In the genomic region with DNA sequence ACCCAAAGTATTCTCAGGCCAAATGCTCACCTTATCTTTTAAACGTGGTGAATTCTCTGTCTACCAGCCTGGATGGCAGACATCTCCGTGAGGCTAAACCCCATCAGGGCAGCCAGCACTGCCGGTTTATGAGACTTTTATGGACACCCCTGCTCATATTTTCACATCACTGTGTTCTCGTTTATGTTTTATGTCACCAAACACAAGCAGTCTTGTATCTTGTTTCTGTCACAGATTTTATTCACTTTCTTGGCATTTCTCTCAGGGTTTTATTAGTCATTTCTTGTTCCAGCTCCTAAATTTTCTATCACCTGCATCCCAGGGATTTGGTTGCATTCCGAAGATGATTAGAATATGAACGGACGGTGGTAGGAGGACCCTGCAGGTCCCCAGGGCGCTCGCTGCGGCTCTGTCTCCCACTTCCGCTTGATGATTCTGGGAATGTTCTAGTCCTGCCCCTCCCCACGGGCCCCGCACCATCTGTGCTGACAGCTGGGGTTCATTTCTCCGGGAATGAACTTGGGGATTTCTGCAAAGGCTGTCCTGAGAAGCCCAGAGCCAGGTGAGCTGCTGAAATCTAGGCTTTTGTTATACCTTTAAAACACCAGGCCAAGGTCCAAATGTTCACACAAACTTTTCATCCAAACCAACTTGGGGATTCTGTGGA, we compare ENCODE assay signal across 31 cellular contexts.
DNase-seq lines count a peak whose midpoint lies in the region; ATAC-seq, FAIRE-seq and TF ChIP-seq lines count a peak whose summit lies in the region.
"Had no signal": no experiment of that assay in that cellular context is flagged by ENCODE, and none has a peak within 500 bp of the region (broad histone marks: within the 10 kb centered on the region; RNA-seq: fewer than 3 reads in every experiment).

No MANE protein-coding gene starts in this region.

- H3K9me3 ChIP-seq in right lobe of liver: no peaks in the 10 kb centered on the region
- H3K9me3 ChIP-seq: ascending aorta, BE2C, lower lobe of right lung, transverse colon had no signal

- no peak for TF ChIP-seq CTCF in right lobe of liver (IDR thresholded peaks at IDR 0.05)

- FAIRE-seq in GM12892 (lab: Jason Lieb, UNC): no peak
- FAIRE-seq: keratinocyte had no signal

- H3K36me3 Mint-ChIP-seq in activated T-helper 2 cell treated with anti-CD3 and anti-CD28 coated beads, Interferon-gamma antibody, Interleukin-2, Interleukin-4, amounts not matched to agents 10 μg/mL and 5 μg/mL and 100 μg/mL, durations not matched to agents 14 hours and 24 hours and 36 hours (ENCODE audit: low read depth): no peaks in the 10 kb centered on the region
- H3K36me3 Mint-ChIP-seq: CD8-positive, alpha-beta memory T cell; natural killer cell treated with Interleukin-12 subunit alpha and Interleukin-12 subunit beta and Interleukin-15 and Interleukin-18, amount 100 ng/mL, for 72 hours; stimulated activated effector memory CD8-positive, alpha-beta T cell treated with anti-CD3 and anti-CD28 coated beads, Interleukin-12 subunit alpha, Interleukin-12 subunit beta, amount 100 ng/mL, for 72 hours had no signal

- no peaks in the 10 kb centered on the region for H3K9me3 Mint-ChIP-seq in activated T-helper 2 cell treated with anti-CD3 and anti-CD28 coated beads, Interferon-gamma antibody, Interleukin-2, Interleukin-4, amounts not matched to agents 10 μg/mL and 5 μg/mL and 100 μg/mL, durations not matched to agents 14 hours and 24 hours and 36 hours
- H3K9me3 Mint-ChIP-seq: activated CD4-positive, alpha-beta T cell treated with anti-CD3 and anti-CD28 coated beads, Interleukin-2, amount 10 ng/mL, durations not matched to agents 7 days and 5 days; natural killer cell treated with Interleukin-12 subunit alpha and Interleukin-12 subunit beta and Interleukin-15 and Interleukin-18, amount 100 ng/mL, for 72 hours had no signal

- H3K27ac ChIP-seq in right lobe of liver: peak overlapping the region in 2 of 3 donors; percentile 75 to 85
- H3K27ac ChIP-seq: ascending aorta, cardiac muscle cell, coronary artery, lower lobe of right lung, VCaP had no signal

- WGBS in right lobe of liver (ENCODE audit: insufficient coverage, low coverage, low lambda C conversion rate, missing lambda C conversion rate): 42% methylated on average over 12 of the region's 14 CpGs

- intact Hi-C loops in right lobe of liver (cut with DNase I): no loop called here
- intact Hi-C loops in activated T-helper 2 cell treated with anti-CD3 and anti-CD28 coated beads, Interferon-gamma antibody, Interleukin-2, Interleukin-4, amounts not matched to agents 10 μg/mL and 5 μg/mL and 100 μg/mL, durations not matched to agents 14 hours and 24 hours and 36 hours (cut with micrococcal nuclease): no loop called here

- peak; percentile 18 to 57 (median 42) for ATAC-seq in right lobe of liver
- no peak for ATAC-seq in HG03097 (IDR thresholded peaks at IDR 0.05; ENCODE audit: low FRiP score, unreplicated experiment)
- ATAC-seq: HCT116; lower lobe of right lung; natural killer cell treated with Interleukin-12 subunit alpha and Interleukin-12 subunit beta and Interleukin-15 and Interleukin-18, amount 100 ng/mL, for 72 hours; Panc1; stimulated activated effector memory CD8-positive, alpha-beta T cell treated with anti-CD3 and anti-CD28 coated beads, Interleukin-12 subunit alpha, Interleukin-12 subunit beta, amount 100 ng/mL, for 72 hours had no signal

- TF ChIP-seq POLR2A in right lobe of liver (IDR thresholded peaks at IDR 0.05) (no peak), GM12892 (IDR thresholded peaks at IDR 0.05; ENCODE audit: low read depth, low read length) (no peak)

- H3K27me3 Mint-ChIP-seq in activated T-helper 2 cell treated with anti-CD3 and anti-CD28 coated beads, Interferon-gamma antibody, Interleukin-2, Interleukin-4, amounts not matched to agents 10 μg/mL and 5 μg/mL and 100 μg/mL, durations not matched to agents 14 hours and 24 hours and 36 hours (ENCODE audit: low read depth): no peaks in the 10 kb centered on the region
- H3K27me3 Mint-ChIP-seq: activated CD4-positive, alpha-beta T cell treated with anti-CD3 and anti-CD28 coated beads, Interleukin-2, amount 10 ng/mL, durations not matched to agents 7 days and 5 days; CD8-positive, alpha-beta memory T cell; natural killer cell treated with Interleukin-12 subunit alpha and Interleukin-12 subunit beta and Interleukin-15 and Interleukin-18, amount 100 ng/mL, for 72 hours had no signal

- H3K4me1 Mint-ChIP-seq in activated T-helper 2 cell treated with anti-CD3 and anti-CD28 coated beads, Interferon-gamma antibody, Interleukin-2, Interleukin-4, amounts not matched to agents 10 μg/mL and 5 μg/mL and 100 μg/mL, durations not matched to agents 14 hours and 24 hours and 36 hours (ENCODE audit: low read depth): no peaks in the 10 kb centered on the region
- H3K4me1 Mint-ChIP-seq: activated CD4-positive, alpha-beta T cell treated with anti-CD3 and anti-CD28 coated beads, Interleukin-2, amount 10 ng/mL, durations not matched to agents 7 days and 5 days; CD8-positive, alpha-beta memory T cell; stimulated activated effector memory CD8-positive, alpha-beta T cell treated with anti-CD3 and anti-CD28 coated beads, Interleukin-12 subunit alpha, Interleukin-12 subunit beta, amount 100 ng/mL, for 72 hours had no signal

- DNase-seq in EH (ENCODE audit: low read depth) (peak; percentile 14), LHCN-M2 (ENCODE audit: low read depth) (peak; percentile 24), cerebellar cortex (ENCODE audit: low spot score) (peak; percentile 42), right lobe of liver (no peak), GM12892 (ENCODE audit: insufficient read length) (no peak)
- no peak for DNase-seq in activated T-helper 2 cell treated with anti-CD3 and anti-CD28 coated beads, Interferon-gamma antibody, Interleukin-2, Interleukin-4, amounts not matched to agents 10 μg/mL and 5 μg/mL and 100 μg/mL, durations not matched to agents 14 hours and 24 hours and 36 hours (ENCODE audit: low spot score)
- no peak for DNase-seq in activated CD4-positive, alpha-beta T cell treated with anti-CD3 and anti-CD28 coated beads for 4 hours
- DNase-seq: ACHN; activated CD4-positive, alpha-beta T cell treated with anti-CD3 and anti-CD28 coated beads, Interleukin-2, amount 10 ng/mL, durations not matched to agents 7 days and 5 days; activated gamma-delta T cell; BE2C; CD8-positive, alpha-beta memory T cell; effector memory CD4-positive, alpha-beta T cell; lower lobe of right lung; NCI-H1092 treated with DMSO at 0.1 percent for 48 hours; NCI-H2029; NCI-H2227 treated with DMSO at 0.1 percent for 48 hours; NCI-H69; SIG-M5; SW 1271; transverse colon had no signal

- no peak overlapping the region for H3K4me3 ChIP-seq in right lobe of liver
- H3K4me3 ChIP-seq: ascending aorta, cardiac muscle cell, coronary artery, lower lobe of right lung, transverse colon had no signal

- H3K27me3 ChIP-seq in right lobe of liver: no peaks in the 10 kb centered on the region
- H3K27me3 ChIP-seq: ascending aorta, BE2C, cardiac muscle cell, transverse colon had no signal

- no peak overlapping the region for H3K27ac Mint-ChIP-seq in activated T-helper 2 cell treated with anti-CD3 and anti-CD28 coated beads, Interferon-gamma antibody, Interleukin-2, Interleukin-4, amounts not matched to agents 10 μg/mL and 5 μg/mL and 100 μg/mL, durations not matched to agents 14 hours and 24 hours and 36 hours
- H3K27ac Mint-ChIP-seq: activated CD4-positive, alpha-beta T cell treated with anti-CD3 and anti-CD28 coated beads, Interleukin-2, amount 10 ng/mL, durations not matched to agents 7 days and 5 days; CD8-positive, alpha-beta memory T cell; natural killer cell treated with Interleukin-12 subunit alpha and Interleukin-12 subunit beta and Interleukin-15 and Interleukin-18, amount 100 ng/mL, for 72 hours; stimulated activated effector memory CD8-positive, alpha-beta T cell treated with anti-CD3 and anti-CD28 coated beads, Interleukin-12 subunit alpha, Interleukin-12 subunit beta, amount 100 ng/mL, for 72 hours had no signal

- H3K36me3 ChIP-seq in right lobe of liver: no peaks in the 10 kb centered on the region
- H3K36me3 ChIP-seq: ascending aorta, BE2C, cardiac muscle cell, lower lobe of right lung, transverse colon had no signal

- no peak overlapping the region for H3K4me3 Mint-ChIP-seq in activated T-helper 2 cell treated with anti-CD3 and anti-CD28 coated beads, Interferon-gamma antibody, Interleukin-2, Interleukin-4, amounts not matched to agents 10 μg/mL and 5 μg/mL and 100 μg/mL, durations not matched to agents 14 hours and 24 hours and 36 hours (ENCODE audit: low read depth)
- H3K4me3 Mint-ChIP-seq: activated CD4-positive, alpha-beta T cell treated with anti-CD3 and anti-CD28 coated beads, Interleukin-2, amount 10 ng/mL, durations not matched to agents 7 days and 5 days; CD8-positive, alpha-beta memory T cell; natural killer cell treated with Interleukin-12 subunit alpha and Interleukin-12 subunit beta and Interleukin-15 and Interleukin-18, amount 100 ng/mL, for 72 hours; stimulated activated effector memory CD8-positive, alpha-beta T cell treated with anti-CD3 and anti-CD28 coated beads, Interleukin-12 subunit alpha, Interleukin-12 subunit beta, amount 100 ng/mL, for 72 hours had no signal

- H3K4me1 ChIP-seq in right lobe of liver: peaks cover 0 to 43% (median 11%) of the 10 kb centered on the region in 4 donors
- H3K4me1 ChIP-seq: ascending aorta, BE2C, lower lobe of right lung had no signal

Comparison
In these comparisons a context has a peak if more than half of its experiments do, and no peak if none do; other contexts are left out.
1. DNase-seq: peak in EH (single experiment), LHCN-M2 (single experiment) and cerebellar cortex (single experiment); none in right lobe of liver (0 of 3), GM12892 (single experiment), activated T-helper 2 cell treated with anti-CD3 and anti-CD28 coated beads, Interferon-gamma antibody, Interleukin-2, Interleukin-4, amounts not matched to agents 10 μg/mL and 5 μg/mL and 100 μg/mL, durations not matched to agents 14 hours and 24 hours and 36 hours (single experiment) and activated CD4-positive, alpha-beta T cell treated with anti-CD3 and anti-CD28 coated beads for 4 hours (0 of 2).